Comparison of ENCODE assay signal across 1 cellular context in genomic region chr12:56152132-56152755, GRCh38.
TF ChIP-seq lines count a peak whose summit lies in the region.

TSS of gene MYL6B (plus strand) at chr12:56152587. CDS start at chr12:56153919, 1,332 bp downstream.

TF ChIP-seq in K562, 482 proteins besides CTCF, POLR2A, EP300 and RAD21 (continued from another document and continues in another):
- TF ChIP-seq, protein P1, sequence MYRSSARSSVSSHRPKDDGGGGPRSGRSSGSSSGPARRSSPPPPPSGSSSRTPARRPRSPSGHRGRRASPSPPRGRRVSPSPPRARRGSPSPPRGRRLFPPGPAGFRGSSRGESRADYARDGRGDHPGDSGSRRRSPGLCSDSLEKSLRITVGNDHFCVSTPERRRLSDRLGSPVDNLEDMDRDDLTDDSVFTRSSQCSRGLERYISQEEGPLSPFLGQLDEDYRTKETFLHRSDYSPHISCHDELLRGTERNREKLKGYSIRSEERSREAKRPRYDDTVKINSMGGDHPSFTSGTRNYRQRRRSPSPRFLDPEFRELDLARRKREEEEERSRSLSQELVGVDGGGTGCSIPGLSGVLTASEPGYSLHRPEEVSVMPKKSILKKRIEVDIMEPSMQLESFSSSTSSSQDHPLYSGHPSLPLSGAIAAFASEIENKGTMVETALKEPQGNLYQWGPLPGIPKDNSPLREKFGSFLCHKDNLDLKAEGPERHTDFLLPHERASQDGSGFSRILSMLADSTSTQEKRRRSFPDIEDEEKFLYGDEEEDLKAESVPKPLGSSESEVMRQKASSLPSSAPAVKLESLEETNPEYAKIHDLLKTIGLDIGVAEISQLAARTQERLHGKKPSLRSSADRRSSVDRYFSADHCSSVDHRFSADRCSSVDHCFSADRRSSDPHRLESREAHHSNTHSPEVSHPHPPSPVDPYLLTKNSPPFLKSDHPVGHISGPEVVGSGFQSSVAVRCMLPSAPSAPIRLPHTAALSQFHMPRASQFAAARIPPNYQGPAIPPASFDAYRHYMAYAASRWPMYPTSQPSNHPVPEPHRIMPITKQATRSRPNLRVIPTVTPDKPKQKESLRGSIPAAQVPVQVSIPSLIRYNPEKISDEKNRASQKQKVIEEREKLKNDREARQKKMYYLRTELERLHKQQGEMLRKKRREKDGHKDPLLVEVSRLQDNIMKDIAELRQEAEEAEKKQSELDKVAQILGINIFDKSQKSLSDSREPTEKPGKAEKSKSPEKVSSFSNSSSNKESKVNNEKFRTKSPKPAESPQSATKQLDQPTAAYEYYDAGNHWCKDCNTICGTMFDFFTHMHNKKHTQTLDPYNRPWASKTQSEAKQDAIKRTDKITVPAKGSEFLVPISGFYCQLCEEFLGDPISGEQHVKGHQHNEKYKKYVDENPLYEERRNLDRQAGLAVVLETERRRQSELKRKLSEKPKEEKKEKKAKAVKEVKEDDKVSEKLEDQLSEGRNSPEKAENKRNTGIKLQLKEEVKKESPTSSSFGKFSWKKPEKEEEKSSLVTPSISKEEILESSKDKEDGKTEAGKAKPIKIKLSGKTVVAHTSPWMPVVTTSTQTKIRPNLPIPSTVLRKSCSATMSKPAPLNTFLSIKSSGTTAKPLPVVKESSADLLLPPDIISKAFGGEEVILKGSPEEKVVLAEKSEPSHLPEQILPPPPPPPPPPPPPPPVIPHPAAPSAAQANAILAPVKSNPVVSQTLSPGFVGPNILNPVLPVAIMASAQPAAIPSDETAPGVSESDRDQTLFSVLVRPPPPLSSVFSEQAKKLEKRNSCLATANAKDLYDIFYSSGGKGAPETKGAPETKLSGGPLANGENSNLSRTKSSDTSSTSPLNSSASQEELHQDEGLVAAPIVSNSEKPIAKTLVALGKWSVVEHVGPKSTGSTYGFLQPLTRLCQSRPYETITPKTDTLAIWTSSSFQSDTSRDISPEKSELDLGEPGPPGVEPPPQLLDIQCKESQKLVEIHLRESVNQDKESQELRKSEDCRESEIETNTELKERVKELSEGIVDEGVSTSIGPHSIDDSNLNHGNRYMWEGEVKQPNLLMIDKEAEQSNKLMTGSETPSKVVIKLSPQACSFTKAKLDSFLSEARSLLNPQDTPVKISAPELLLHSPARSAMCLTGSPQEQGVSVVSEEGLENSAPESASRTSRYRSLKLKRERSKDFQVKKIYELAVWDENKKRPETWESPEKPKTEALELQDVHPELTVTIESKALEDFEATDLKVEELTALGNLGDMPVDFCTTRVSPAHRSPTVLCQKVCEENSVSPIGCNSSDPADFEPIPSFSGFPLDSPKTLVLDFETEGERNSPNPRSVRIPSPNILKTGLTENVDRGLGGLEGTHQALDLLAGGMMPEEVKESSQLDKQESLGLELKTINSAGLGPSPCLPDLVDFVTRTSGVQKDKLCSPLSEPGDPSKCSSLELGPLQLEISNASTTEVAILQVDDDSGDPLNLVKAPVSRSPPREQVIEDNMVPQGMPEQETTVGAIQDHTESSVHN (IDR thresholded peaks at IDR 0.05; ENCODE audit: borderline replicate concordance in 1 of 2, low read depth in 1 of 2): no peak; a peak in 1 of 4 replicates
- TF ChIP-seq JUND (IDR thresholded peaks at IDR 0.05; ENCODE audit: borderline replicate concordance, low read depth, low read length): peak; percentile 92
- TF ChIP-seq JUND (tag; IDR thresholded peaks at IDR 0.05; ENCODE audit: borderline replicate concordance, low read depth, low read length): peak; percentile 81; the same call in 1 of the 3 replicates
- TF ChIP-seq PTRF (tag; IDR thresholded peaks at IDR 0.05): no peak
- TF ChIP-seq PHTF2 (CRISPR knock-in tag; IDR thresholded peaks at IDR 0.05): no peak
- no peak for TF ChIP-seq JUNB (CRISPR knock-in tag; conservative IDR thresholded peaks at IDR 0.05)
- peak; percentile 78 for TF ChIP-seq POLR2B (IDR thresholded peaks at IDR 0.05; ENCODE audit: low read depth, partially characterized antibody)
- TF ChIP-seq, protein P2, sequence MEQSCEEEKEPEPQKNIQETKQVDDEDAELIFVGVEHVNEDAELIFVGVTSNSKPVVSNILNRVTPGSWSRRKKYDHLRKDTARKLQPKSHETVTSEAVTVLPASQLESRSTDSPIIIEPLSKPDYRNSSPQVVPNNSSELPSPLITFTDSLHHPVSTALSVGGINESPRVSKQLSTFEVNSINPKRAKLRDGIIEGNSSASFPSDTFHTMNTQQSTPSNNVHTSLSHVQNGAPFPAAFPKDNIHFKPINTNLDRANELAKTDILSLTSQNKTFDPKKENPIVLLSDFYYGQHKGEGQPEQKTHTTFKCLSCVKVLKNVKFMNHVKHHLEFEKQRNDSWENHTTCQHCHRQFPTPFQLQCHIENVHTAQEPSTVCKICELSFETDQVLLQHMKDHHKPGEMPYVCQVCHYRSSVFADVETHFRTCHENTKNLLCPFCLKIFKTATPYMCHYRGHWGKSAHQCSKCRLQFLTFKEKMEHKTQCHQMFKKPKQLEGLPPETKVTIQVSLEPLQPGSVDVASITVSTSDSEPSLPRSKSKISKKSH (CRISPR knock-in tag; IDR thresholded peaks at IDR 0.05): no peak
- 0 out of 2 replicates have a peak, but pooled peaks have one; percentile 22 for TF ChIP-seq LEF1 (IDR thresholded peaks at IDR 0.05)
- TF ChIP-seq ESRRA (IDR thresholded peaks at IDR 0.05; ENCODE audit: borderline replicate concordance, low read depth): peak; percentile 25; the same call in 1 of the 2 replicates
- TF ChIP-seq GTF2A2 (tag; IDR thresholded peaks at IDR 0.05): no peak
- TF ChIP-seq, protein P3, sequence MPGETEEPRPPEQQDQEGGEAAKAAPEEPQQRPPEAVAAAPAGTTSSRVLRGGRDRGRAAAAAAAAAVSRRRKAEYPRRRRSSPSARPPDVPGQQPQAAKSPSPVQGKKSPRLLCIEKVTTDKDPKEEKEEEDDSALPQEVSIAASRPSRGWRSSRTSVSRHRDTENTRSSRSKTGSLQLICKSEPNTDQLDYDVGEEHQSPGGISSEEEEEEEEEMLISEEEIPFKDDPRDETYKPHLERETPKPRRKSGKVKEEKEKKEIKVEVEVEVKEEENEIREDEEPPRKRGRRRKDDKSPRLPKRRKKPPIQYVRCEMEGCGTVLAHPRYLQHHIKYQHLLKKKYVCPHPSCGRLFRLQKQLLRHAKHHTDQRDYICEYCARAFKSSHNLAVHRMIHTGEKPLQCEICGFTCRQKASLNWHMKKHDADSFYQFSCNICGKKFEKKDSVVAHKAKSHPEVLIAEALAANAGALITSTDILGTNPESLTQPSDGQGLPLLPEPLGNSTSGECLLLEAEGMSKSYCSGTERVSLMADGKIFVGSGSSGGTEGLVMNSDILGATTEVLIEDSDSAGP (CRISPR knock-in tag; IDR thresholded peaks at IDR 0.05): no peak
- peak; percentile 60 for TF ChIP-seq NFRKB (IDR thresholded peaks at IDR 0.05; ENCODE audit: low read depth)
- peak; percentile 82 for TF ChIP-seq POLR2AphosphoS5 (IDR thresholded peaks at IDR 0.05; ENCODE audit: control insufficient read depth, insufficient read depth, low read depth, low read length)
- TF ChIP-seq SMARCA5 (IDR thresholded peaks at IDR 0.05): no peak
- peak; percentile 92 for TF ChIP-seq CREM (IDR thresholded peaks at IDR 0.05; ENCODE audit: low read depth)
- peak; percentile 88 for TF ChIP-seq RBFOX2 (IDR thresholded peaks at IDR 0.05; ENCODE audit: low read depth, low read length)
- TF ChIP-seq, protein P4, sequence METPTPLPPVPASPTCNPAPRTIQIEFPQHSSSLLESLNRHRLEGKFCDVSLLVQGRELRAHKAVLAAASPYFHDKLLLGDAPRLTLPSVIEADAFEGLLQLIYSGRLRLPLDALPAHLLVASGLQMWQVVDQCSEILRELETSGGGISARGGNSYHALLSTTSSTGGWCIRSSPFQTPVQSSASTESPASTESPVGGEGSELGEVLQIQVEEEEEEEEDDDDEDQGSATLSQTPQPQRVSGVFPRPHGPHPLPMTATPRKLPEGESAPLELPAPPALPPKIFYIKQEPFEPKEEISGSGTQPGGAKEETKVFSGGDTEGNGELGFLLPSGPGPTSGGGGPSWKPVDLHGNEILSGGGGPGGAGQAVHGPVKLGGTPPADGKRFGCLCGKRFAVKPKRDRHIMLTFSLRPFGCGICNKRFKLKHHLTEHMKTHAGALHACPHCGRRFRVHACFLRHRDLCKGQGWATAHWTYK (CRISPR knock-in tag; IDR thresholded peaks at IDR 0.05): no peak; the same call in 1 of the 2 replicates
- TF ChIP-seq NBN (IDR thresholded peaks at IDR 0.05; ENCODE audit: low read depth): peak; percentile 45; the same call in 1 of the 2 replicates
- TF ChIP-seq ELF1 (tag; IDR thresholded peaks at IDR 0.05): peak; percentile 87
- TF ChIP-seq ZHX1 (conservative IDR thresholded peaks at IDR 0.05; ENCODE audit: low read length): no peak
- TF ChIP-seq, protein P5, sequence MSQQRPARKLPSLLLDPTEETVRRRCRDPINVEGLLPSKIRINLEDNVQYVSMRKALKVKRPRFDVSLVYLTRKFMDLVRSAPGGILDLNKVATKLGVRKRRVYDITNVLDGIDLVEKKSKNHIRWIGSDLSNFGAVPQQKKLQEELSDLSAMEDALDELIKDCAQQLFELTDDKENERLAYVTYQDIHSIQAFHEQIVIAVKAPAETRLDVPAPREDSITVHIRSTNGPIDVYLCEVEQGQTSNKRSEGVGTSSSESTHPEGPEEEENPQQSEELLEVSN (IDR thresholded peaks at IDR 0.05; ENCODE audit: borderline replicate concordance in 1 of 2, extremely low read depth in 1 of 2, insufficient read depth in 1 of 2, insufficient read length in 1 of 2, low read depth in 1 of 2, low read length in 1 of 2, poor library complexity in 1 of 2, severe bottlenecking in 1 of 2): peak; percentile 12 to 43
- peak; percentile 86 for TF ChIP-seq HMGN3 (IDR thresholded peaks at IDR 0.05; ENCODE audit: borderline replicate concordance, extremely low read depth, insufficient read length, low read depth, low read length)
- TF ChIP-seq NCOA4 (IDR thresholded peaks at IDR 0.05; ENCODE audit: partially characterized antibody): no peak
- TF ChIP-seq ZNF212 (CRISPR knock-in tag; IDR thresholded peaks at IDR 0.05): no peak
- TF ChIP-seq E2F8 (IDR thresholded peaks at IDR 0.05; ENCODE audit: low read depth, partially characterized antibody): peak; percentile 43
- TF ChIP-seq GABPA (tag; conservative IDR thresholded peaks at IDR 0.05; ENCODE audit: low read depth): peak; percentile 94
- TF ChIP-seq, protein P6, sequence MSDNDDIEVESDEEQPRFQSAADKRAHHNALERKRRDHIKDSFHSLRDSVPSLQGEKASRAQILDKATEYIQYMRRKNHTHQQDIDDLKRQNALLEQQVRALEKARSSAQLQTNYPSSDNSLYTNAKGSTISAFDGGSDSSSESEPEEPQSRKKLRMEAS (CRISPR knock-in tag; IDR thresholded peaks at IDR 0.05): 0 out of 2 replicates have a peak, but pooled peaks have one; percentile 5
- TF ChIP-seq EGR1 (conservative IDR thresholded peaks at IDR 0.05): peak; percentile 73
- TF ChIP-seq MBD2 (IDR thresholded peaks at IDR 0.05; ENCODE audit: borderline replicate concordance, low read depth): peak; percentile 80
- TF ChIP-seq AFF4 (CRISPR knock-in tag; IDR thresholded peaks at IDR 0.05): peak; percentile 63; the same call in 1 of the 2 replicates
- no peak for TF ChIP-seq NR3C1 (CRISPR knock-in tag; IDR thresholded peaks at IDR 0.05)
